In genomic region chr17:43427362-43428043, GRCh38 we compare ENCODE assay signal across 15 cellular contexts.
"Had no signal": no experiment of that assay in that cellular context is flagged by ENCODE, and none has a peak within 500 bp of the region (broad histone marks: within the 10 kb centered on the region; RNA-seq: fewer than 3 reads in every experiment).

No MANE protein-coding gene starts in this region.

- H3K9me3 Mint-ChIP-seq: activated CD4-positive, alpha-beta T cell treated with anti-CD3 and anti-CD28 coated beads, Interleukin-2, amount 10 ng/mL, durations not matched to agents 7 days and 5 days; activated naive CD4-positive, alpha-beta T cell treated with anti-CD3 and anti-CD28 coated beads, Interleukin-2, amount 10 ng/mL, durations not matched to agents 7 days and 5 days; activated T-helper 17 cell treated with anti-CD3 and anti-CD28 coated beads, Interleukin-2, amount 50 U/mL, for 72 hours; mesothelial cell of epicardium; neural crest cell had no signal

- ATAC-seq: activated T-helper 17 cell treated with anti-CD3 and anti-CD28 coated beads, Interleukin-2, amount 50 U/mL, for 72 hours; gastroesophageal sphincter; pancreas had no signal

- H3K4me3 ChIP-seq: gastroesophageal sphincter, pancreas, tibial nerve had no signal

- H3K27ac Mint-ChIP-seq: activated CD4-positive, alpha-beta T cell treated with anti-CD3 and anti-CD28 coated beads, Interleukin-2, amount 10 ng/mL, durations not matched to agents 7 days and 5 days; activated naive CD4-positive, alpha-beta T cell treated with anti-CD3 and anti-CD28 coated beads, Interleukin-2, amount 10 ng/mL, durations not matched to agents 7 days and 5 days; activated T-helper 17 cell treated with anti-CD3 and anti-CD28 coated beads, Interleukin-2, amount 50 U/mL, for 72 hours; mesothelial cell of epicardium had no signal

- FAIRE-seq: kidney, pancreas had no signal

- DNase-seq: activated CD4-positive, alpha-beta T cell treated with anti-CD3 and anti-CD28 coated beads, Interleukin-2, amount 10 ng/mL, durations not matched to agents 7 days and 5 days; activated CD8-positive, alpha-beta memory T cell treated with anti-CD3 and anti-CD28 coated beads for 24 hours; activated naive CD4-positive, alpha-beta T cell treated with anti-CD3 and anti-CD28 coated beads, Interleukin-2, amount 10 ng/mL, durations not matched to agents 7 days and 5 days; activated T-cell treated with anti-CD3 and anti-CD28 coated beads for 4 hours; central memory CD4-positive, alpha-beta T cell; cortex of kidney; effector CD8-positive, alpha-beta T cell; kidney; pancreas; retina had no signal

- H3K4me1 ChIP-seq: pancreas had no signal

- H3K36me3 Mint-ChIP-seq: activated naive CD4-positive, alpha-beta T cell treated with anti-CD3 and anti-CD28 coated beads, Interleukin-2, amount 10 ng/mL, durations not matched to agents 7 days and 5 days; mesothelial cell of epicardium had no signal

- H3K4me3 Mint-ChIP-seq: activated CD4-positive, alpha-beta T cell treated with anti-CD3 and anti-CD28 coated beads, Interleukin-2, amount 10 ng/mL, durations not matched to agents 7 days and 5 days; activated naive CD4-positive, alpha-beta T cell treated with anti-CD3 and anti-CD28 coated beads, Interleukin-2, amount 10 ng/mL, durations not matched to agents 7 days and 5 days; activated T-helper 17 cell treated with anti-CD3 and anti-CD28 coated beads, Interleukin-2, amount 50 U/mL, for 72 hours; mesothelial cell of epicardium; neural crest cell had no signal

- H3K4me1 Mint-ChIP-seq: activated CD4-positive, alpha-beta T cell treated with anti-CD3 and anti-CD28 coated beads, Interleukin-2, amount 10 ng/mL, durations not matched to agents 7 days and 5 days; activated naive CD4-positive, alpha-beta T cell treated with anti-CD3 and anti-CD28 coated beads, Interleukin-2, amount 10 ng/mL, durations not matched to agents 7 days and 5 days; activated T-helper 17 cell treated with anti-CD3 and anti-CD28 coated beads, Interleukin-2, amount 50 U/mL, for 72 hours had no signal

- H3K27ac ChIP-seq: gastroesophageal sphincter, pancreas, tibial nerve had no signal

- H3K9me3 ChIP-seq: gastroesophageal sphincter, pancreas, tibial nerve had no signal
